25 cellular contexts compared by ENCODE assay signal in the genomic region with DNA sequence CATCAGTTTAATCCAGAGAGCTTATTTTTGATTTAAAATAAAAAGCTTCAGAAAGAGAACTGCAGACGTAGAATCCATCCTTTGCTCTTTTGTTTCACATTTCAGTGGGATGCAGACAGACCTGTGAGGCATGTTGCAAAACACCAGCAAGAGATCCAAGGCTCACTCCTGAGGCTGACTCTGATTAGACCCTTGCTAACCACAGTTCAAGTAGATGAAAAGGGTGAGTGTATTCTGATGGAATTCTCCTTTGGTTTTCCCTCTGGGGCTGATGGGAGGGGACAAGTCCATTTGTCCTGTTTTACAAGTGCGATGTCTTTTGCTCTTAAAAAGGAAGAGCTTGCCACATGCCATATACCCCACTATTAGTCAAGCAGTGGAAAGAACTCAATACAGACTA.
DNase-seq lines count a peak whose midpoint lies in the region; ATAC-seq, FAIRE-seq and TF ChIP-seq lines count a peak whose summit lies in the region.
"Had no signal": no experiment of that assay in that cellular context is flagged by ENCODE, and none has a peak within 500 bp of the region (broad histone marks: within the 10 kb centered on the region; RNA-seq: fewer than 3 reads in every experiment).

No MANE protein-coding gene starts in this region.

- no peaks in the 10 kb centered on the region for H3K9me3 ChIP-seq in mammary epithelial cell (replicated peaks; ENCODE audit: insufficient read depth, low read length)
- no peaks in the 10 kb centered on the region for H3K9me3 ChIP-seq in astrocyte (ENCODE audit: insufficient read depth, low read depth, low read length)
- no peaks in the 10 kb centered on the region for H3K9me3 ChIP-seq in right lobe of liver
- H3K9me3 ChIP-seq: SJCRH30 had no signal

- no peaks in the 10 kb centered on the region for H3K27me3 Mint-ChIP-seq in MCF 10A (ENCODE audit: insufficient read depth, unreplicated experiment)
- H3K27me3 Mint-ChIP-seq in astrocyte (ENCODE audit: low read depth, unreplicated experiment): no peaks in the 10 kb centered on the region

- H3K4me2 ChIP-seq in mammary epithelial cell (ENCODE audit: insufficient read depth, low read depth, low read length) (no peak overlapping the region), astrocyte (ENCODE audit: low read length) (no peak overlapping the region)

- H3K9me3 Mint-ChIP-seq in MCF 10A (ENCODE audit: unreplicated experiment): no peaks in the 10 kb centered on the region
- peaks cover 3% of the 10 kb centered on the region for H3K9me3 Mint-ChIP-seq in astrocyte (ENCODE audit: unreplicated experiment)
- H3K9me3 Mint-ChIP-seq: CD8-positive, alpha-beta T cell; H9 had no signal

- intact Hi-C loops in mammary epithelial cell (cut with micrococcal nuclease): no loop called here
- intact Hi-C loops in MCF 10A (cut with micrococcal nuclease): no loop called here
- intact Hi-C loops in right lobe of liver (cut with DNase I): no loop called here

- peak; percentile 47 for DNase-seq in mammary epithelial cell
- no peak for DNase-seq in MCF 10A (ENCODE audit: unreplicated experiment)
- peak; percentile 46 for DNase-seq in astrocyte (ENCODE audit: low read depth)
- peak; percentile 52 for DNase-seq in kidney tubule cell (ENCODE audit: low spot score)
- no peak for DNase-seq in right lobe of liver
- DNase-seq in pons (ENCODE audit: low spot score): no peak
- DNase-seq in substantia nigra (lab: John Stamatoyannopoulos, UW): no peak
- DNase-seq: 8988T; AML-193; C1 segment of cervical spinal cord; CD8-positive, alpha-beta T cell; DMS153; H9; HFFc6; Kasumi-1; MM.1S; NCI-H1048; NCI-H1417 treated with DMSO at 0.1 percent for 48 hours; NCI-H187 treated with DMSO at 0.1 percent for 48 hours; NCI-H2107; NCI-H2227 treated with DMSO at 0.1 percent for 48 hours; NCI-H510A treated with DMSO at 0.1 percent for 48 hours; NCI-H748 treated with DMSO at 0.1 percent for 48 hours had no signal

- H3K4me1 ChIP-seq in mammary epithelial cell (ENCODE audit: insufficient read depth, low read length) (no peaks in the 10 kb centered on the region), astrocyte (ENCODE audit: insufficient read depth, low read length) (no peaks in the 10 kb centered on the region), right lobe of liver (no peaks in the 10 kb centered on the region)

- POLR2A ChIA-PET in MCF 10A (lab: Yijun Ruan, JAX): no interaction called here

- WGBS in mammary epithelial cell (ENCODE audit: low coverage, missing lambda C conversion rate): 0% methylated on average over 2 of the region's 2 CpGs
- 94% methylated on average over 2 of the region's 2 CpGs for WGBS in right lobe of liver (ENCODE audit: insufficient coverage, low coverage, low lambda C conversion rate, missing lambda C conversion rate)

- TF ChIP-seq POLR2A in right lobe of liver (IDR thresholded peaks at IDR 0.05): no peak

- CTCF ChIA-PET in mammary epithelial cell (lab: Charles Lee; ENCODE audit: low non-redundant PET): no interaction called here
- CTCF ChIA-PET in MCF 10A (lab: Yijun Ruan, JAX): interaction anchor here (0.9 to 1.0 kb wide), 2 partner anchors 9 to 652 kb away, joined by 3 read pairs; no protein-coding TSS in a partner anchor

- no peak for TF ChIP-seq CTCF in mammary epithelial cell (conservative IDR thresholded peaks at IDR 0.05 in 1 of 2, IDR thresholded peaks at IDR 0.05 in 1 of 2; ENCODE audit: extremely low read depth in 1 of 2, insufficient read depth in 1 of 2, low read depth in 1 of 2, low read length in 2 of 2)
- TF ChIP-seq CTCF in MCF 10A (IDR thresholded peaks at IDR 0.05; ENCODE audit: unreplicated experiment): no peak
- no peak for TF ChIP-seq CTCF in astrocyte (IDR thresholded peaks at IDR 0.05; ENCODE audit: insufficient read depth, low read depth, low read length)
- TF ChIP-seq CTCF in right lobe of liver (IDR thresholded peaks at IDR 0.05): no peak

- no peaks in the 10 kb centered on the region for H3K36me3 ChIP-seq in mammary epithelial cell (ENCODE audit: insufficient read depth, low read length)
- H3K36me3 ChIP-seq in astrocyte (ENCODE audit: insufficient read depth, low read length): no peaks in the 10 kb centered on the region
- no peaks in the 10 kb centered on the region for H3K36me3 ChIP-seq in right lobe of liver
- H3K36me3 ChIP-seq: SJCRH30 had no signal

- H3K36me3 Mint-ChIP-seq in MCF 10A (ENCODE audit: insufficient read depth, unreplicated experiment): no peaks in the 10 kb centered on the region
- H3K36me3 Mint-ChIP-seq in astrocyte (ENCODE audit: low read depth, unreplicated experiment): no peaks in the 10 kb centered on the region
- H3K36me3 Mint-ChIP-seq: CD8-positive, alpha-beta T cell had no signal

- no peak overlapping the region for H3K27ac Mint-ChIP-seq in MCF 10A (ENCODE audit: low read depth, unreplicated experiment)
- no peak overlapping the region for H3K27ac Mint-ChIP-seq in astrocyte (ENCODE audit: unreplicated experiment)
- H3K27ac Mint-ChIP-seq: CD8-positive, alpha-beta T cell; H9; HFFc6 had no signal

- H3K9ac ChIP-seq in mammary epithelial cell (ENCODE audit: insufficient read depth, low read length) (no peak overlapping the region), astrocyte (ENCODE audit: low read length) (no peak overlapping the region)

- H3K4me3 Mint-ChIP-seq in MCF 10A (ENCODE audit: unreplicated experiment) (no peak overlapping the region), astrocyte (ENCODE audit: unreplicated experiment) (no peak overlapping the region)
- H3K4me3 Mint-ChIP-seq: CD8-positive, alpha-beta T cell; H9; HFFc6 had no signal

- H3K4me1 Mint-ChIP-seq in MCF 10A (ENCODE audit: insufficient read depth, unreplicated experiment) (no peaks in the 10 kb centered on the region), astrocyte (ENCODE audit: low read depth, unreplicated experiment) (peaks cover 23% of the 10 kb centered on the region)
- H3K4me1 Mint-ChIP-seq: H9 had no signal

- H2AFZ ChIP-seq in mammary epithelial cell (ENCODE audit: low read depth, low read length) (no peak overlapping the region), astrocyte (ENCODE audit: low read depth, low read length) (no peak overlapping the region)

- in situ Hi-C loops in mammary epithelial cell (cut with MboI; ENCODE audit: low sequenced_read_pairs in 2 of 2): no loop called here

- no peaks in the 10 kb centered on the region for H4K20me1 ChIP-seq in mammary epithelial cell (ENCODE audit: insufficient read depth, low read length)
- H4K20me1 ChIP-seq in astrocyte (ENCODE audit: insufficient read depth, low read length): no peaks in the 10 kb centered on the region

- H3K79me2 ChIP-seq in mammary epithelial cell (ENCODE audit: insufficient read depth, low read length) (no peaks in the 10 kb centered on the region), astrocyte (ENCODE audit: insufficient read depth, low read length) (no peaks in the 10 kb centered on the region)

- no peaks in the 10 kb centered on the region for H3K27me3 ChIP-seq in mammary epithelial cell (ENCODE audit: insufficient read depth, low read length)
- H3K27me3 ChIP-seq in astrocyte (ENCODE audit: insufficient read depth, low read length): no peaks in the 10 kb centered on the region
- H3K27me3 ChIP-seq in right lobe of liver: no peaks in the 10 kb centered on the region
- H3K27me3 ChIP-seq: SJCRH30 had no signal

- dilution Hi-C loops in mammary epithelial cell (cut with HindIII; ENCODE audit: low sequenced_read_pairs): no loop called here

- H3K4me3 ChIP-seq in mammary epithelial cell (replicated peaks in 1 of 3; ENCODE audit: insufficient read depth in 1 of 3, low read depth in 2 of 3, low read length in 3 of 3) (no peak overlapping the region), astrocyte (ENCODE audit: insufficient read depth, low read depth, low read length) (no peak overlapping the region), right lobe of liver (no peak overlapping the region)
- H3K4me3 ChIP-seq: SJCRH30 had no signal

- peak; percentile 23 for FAIRE-seq in astrocyte (lab: Jason Lieb, UNC)

- no peak overlapping the region for H3K27ac ChIP-seq in mammary epithelial cell (ENCODE audit: insufficient read depth, low read depth, low read length)
- no peak overlapping the region for H3K27ac ChIP-seq in astrocyte (ENCODE audit: low read depth, low read length)
- H3K27ac ChIP-seq in right lobe of liver: no peak overlapping the region
- H3K27ac ChIP-seq in substantia nigra (ENCODE audit: low read depth, low read length, poor library complexity, severe bottlenecking): no peak overlapping the region
- H3K27ac ChIP-seq: SJCRH30 had no signal

- ATAC-seq in HG03521 (IDR thresholded peaks at IDR 0.05; ENCODE audit: unreplicated experiment) (no peak), right lobe of liver (no peak)
- ATAC-seq: CD8-positive, alpha-beta T cell had no signal

- BruUV-seq in mammary epithelial cell (replicated peaks; lab: Mats Ljungman, UMichigan): no TSS peak
- BruUV-seq in MCF 10A (replicated peaks; lab: Mats Ljungman, UMichigan): no TSS peak

Comparison
In these comparisons a context has a peak if more than half of its experiments do, and no peak if none do; other contexts are left out.
1. DNase-seq: peak in mammary epithelial cell (single experiment), astrocyte (single experiment) and kidney tubule cell (single experiment); none in MCF 10A (single experiment), right lobe of liver (0 of 3), pons (single experiment) and substantia nigra (0 of 49).